In the genomic region with DNA sequence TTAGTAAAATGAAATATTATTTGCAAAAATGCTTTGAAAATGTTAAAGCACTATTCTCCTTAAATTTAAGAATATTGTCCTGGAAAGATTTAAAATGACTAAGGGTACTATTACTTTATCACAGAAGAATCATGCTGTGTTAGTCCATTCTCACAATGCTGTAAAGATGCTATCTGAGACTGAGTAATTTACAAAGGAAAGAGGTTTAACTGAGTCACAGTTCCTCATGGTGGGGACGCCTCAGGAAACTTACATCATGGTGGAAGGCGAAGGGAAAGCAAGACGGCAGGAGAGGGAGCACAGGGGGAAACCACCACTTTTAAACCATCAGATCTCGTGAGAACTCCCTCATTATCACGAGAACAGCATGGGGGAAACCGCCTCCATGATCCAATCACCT, we compare ENCODE assay signal across 23 cellular contexts.
DNase-seq lines count a peak whose midpoint lies in the region; ATAC-seq, FAIRE-seq and TF ChIP-seq lines count a peak whose summit lies in the region.
"Had no signal": no experiment of that assay in that cellular context is flagged by ENCODE, and none has a peak within 500 bp of the region (broad histone marks: within the 10 kb centered on the region; RNA-seq: fewer than 3 reads in every experiment).

No MANE protein-coding gene starts in this region.

- H3K4me2 ChIP-seq in endothelial cell of umbilical vein (ENCODE audit: insufficient read depth, low read length), result peak overlapping the region; percentile 22
- H3K4me2 ChIP-seq: BLaER1 treated with 17β-estradiol and CSF1 and Interleukin-3, amounts not matched to agents 10 nM and 100 nM had no signal

- no peaks in the 10 kb centered on the region for H3K9me1 ChIP-seq in endothelial cell of umbilical vein (replicated peaks; ENCODE audit: control insufficient read depth, extremely low read depth, insufficient read depth, low read length)

- no peak overlapping the region for H3K9ac ChIP-seq in endothelial cell of umbilical vein (replicated peaks; ENCODE audit: extremely low read depth, insufficient read depth, low read length)
- H3K9ac ChIP-seq: BLaER1 treated with 17β-estradiol and CSF1 and Interleukin-3, amounts not matched to agents 10 nM and 100 nM had no signal

- POLR2A ChIA-PET in endothelial cell of umbilical vein (lab: Charles Lee), result no interaction called here

- FAIRE-seq in endothelial cell of umbilical vein (lab: Jason Lieb, UNC) (peak; percentile 63), HTR-8/SVneo (lab: Jason Lieb, UNC) (no peak)
- FAIRE-seq: A204.1, D721Med, G401.6, GM12891 had no signal

- H4K20me1 ChIP-seq in endothelial cell of umbilical vein (replicated peaks; ENCODE audit: control insufficient read depth, extremely low read depth, insufficient read depth, low read length), result no peaks in the 10 kb centered on the region
- H4K20me1 ChIP-seq: BLaER1 treated with 17β-estradiol and CSF1 and Interleukin-3, amounts not matched to agents 10 nM and 100 nM had no signal

- peak overlapping the region; percentile 20 for H3K27ac ChIP-seq in endothelial cell of umbilical vein (ENCODE audit: insufficient read depth, low read depth, low read length)
- H3K27ac ChIP-seq: BLaER1 treated with 17β-estradiol and CSF1 and Interleukin-3, amounts not matched to agents 10 nM and 100 nM; C4-2B had no signal

- intact Hi-C loops in endothelial cell of umbilical vein (cut with micrococcal nuclease), result no loop called here

- H3K4me3 ChIP-seq in endothelial cell of umbilical vein (replicated peaks in 1 of 3; ENCODE audit: insufficient read depth in 1 of 3, low read depth in 1 of 3, low read length in 3 of 3), result no peak overlapping the region
- H3K4me3 ChIP-seq: BLaER1 treated with 17β-estradiol and CSF1 and Interleukin-3, amounts not matched to agents 10 nM and 100 nM had no signal

- ATAC-seq in GM19351 (IDR thresholded peaks at IDR 0.05; ENCODE audit: unreplicated experiment) (no peak), HG03439 (IDR thresholded peaks at IDR 0.05; ENCODE audit: unreplicated experiment) (no peak)
- ATAC-seq: CD8-positive, alpha-beta T cell had no signal

- H2AFZ ChIP-seq in endothelial cell of umbilical vein (ENCODE audit: low read depth, low read length), result peak overlapping the region; percentile 44

- TF ChIP-seq POLR2A in endothelial cell of umbilical vein (IDR thresholded peaks at IDR 0.05; ENCODE audit: low read depth, low read length), result no peak

- H3K27me3 ChIP-seq in endothelial cell of umbilical vein (ENCODE audit: control insufficient read depth in 2 of 2, insufficient read depth in 2 of 2, low read length in 2 of 2), result no peaks in the 10 kb centered on the region
- H3K27me3 ChIP-seq: BLaER1 treated with 17β-estradiol and CSF1 and Interleukin-3, amounts not matched to agents 10 nM and 100 nM had no signal

- peaks cover 9% of the 10 kb centered on the region for H3K4me1 ChIP-seq in endothelial cell of umbilical vein (ENCODE audit: control insufficient read depth, extremely low read depth, insufficient read depth, low read length)
- H3K4me1 ChIP-seq: BLaER1 treated with 17β-estradiol and CSF1 and Interleukin-3, amounts not matched to agents 10 nM and 100 nM; Caco-2 had no signal

- BruUV-seq in endothelial cell of umbilical vein (replicated peaks; lab: Mats Ljungman, UMichigan), result no TSS peak

- H3K9me3 ChIP-seq in endothelial cell of umbilical vein (replicated peaks; ENCODE audit: control insufficient read depth, insufficient read depth, low read length), result no peaks in the 10 kb centered on the region
- H3K9me3 ChIP-seq: Caco-2 had no signal

- DNase-seq in ELR (ENCODE audit: low read depth) (peak; percentile 26), dermis blood vessel endothelial cell (peak; percentile 55), endothelial cell of umbilical vein (ENCODE audit: low read depth, low spot score) (peak; percentile 65), iPS-NIHi7 (ENCODE audit: extremely low spot score) (no peak), HTR-8/SVneo (ENCODE audit: insufficient read length, low spot score) (no peak)
- DNase-seq: 8988T; ACHN; AML-193; Caco-2; Calu3; CD4-positive, alpha-beta T cell; CD8-positive, alpha-beta T cell; DMS79 treated with DMSO at 0.1 percent for 48 hours; EL; GF-D8 had no signal

- TF ChIP-seq CTCF in endothelial cell of umbilical vein (IDR thresholded peaks at IDR 0.05; ENCODE audit: extremely low read depth in 1 of 2, insufficient read depth in 1 of 2, low read depth in 1 of 2, low read length in 2 of 2), result no peak

- H3K36me3 ChIP-seq in endothelial cell of umbilical vein (ENCODE audit: control insufficient read depth in 2 of 2, extremely low read depth in 1 of 2, insufficient read depth in 2 of 2, low read length in 2 of 2), result no peaks in the 10 kb centered on the region

- H3K79me2 ChIP-seq in endothelial cell of umbilical vein (ENCODE audit: control insufficient read depth, insufficient read depth, low read length), result no peaks in the 10 kb centered on the region

- CTCF ChIA-PET in endothelial cell of umbilical vein (lab: Charles Lee), result interaction anchor here (1.3 kb wide), 1 partner anchor 27 kb away, joined by 3 read pairs; no protein-coding TSS in a partner anchor

- dilution Hi-C loops in endothelial cell of umbilical vein (cut with MboI; ENCODE audit: extremely low pct_ligation_motif_present, low sequenced_read_pairs), result no loop called here

TF ChIP-seq in endothelial cell of umbilical vein, 7 proteins besides CTCF, POLR2A, EP300 and RAD21:
- peak; percentile 69 for TF ChIP-seq FOS (IDR thresholded peaks at IDR 0.05; ENCODE audit: borderline replicate concordance, insufficient read depth, low read length)
- no peak for TF ChIP-seq EZH2 (IDR thresholded peaks at IDR 0.05; ENCODE audit: borderline replicate concordance, low read depth, low read length, severe bottlenecking)
- TF ChIP-seq, protein P1, sequence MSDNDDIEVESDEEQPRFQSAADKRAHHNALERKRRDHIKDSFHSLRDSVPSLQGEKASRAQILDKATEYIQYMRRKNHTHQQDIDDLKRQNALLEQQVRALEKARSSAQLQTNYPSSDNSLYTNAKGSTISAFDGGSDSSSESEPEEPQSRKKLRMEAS (IDR thresholded peaks at IDR 0.05; ENCODE audit: insufficient read depth, insufficient read length), result no peak
- peak; percentile 96 for TF ChIP-seq GATA2 (IDR thresholded peaks at IDR 0.05; ENCODE audit: insufficient read depth, insufficient read length, low read depth, low read length)
- TF ChIP-seq JUN (IDR thresholded peaks at IDR 0.05; ENCODE audit: borderline replicate concordance, insufficient read depth, insufficient read length, low read depth), result no peak
- TF ChIP-seq MYC (IDR thresholded peaks at IDR 0.05; ENCODE audit: low read depth, low read length), result no peak
- TF ChIP-seq POLR2AphosphoS5 (IDR thresholded peaks at IDR 0.05; ENCODE audit: insufficient read depth, low read depth, low read length), result no peak

Comparison
In these comparisons a context has a peak if more than half of its experiments do, and no peak if none do; other contexts are left out.
1. DNase-seq: peak in ELR (single experiment), dermis blood vessel endothelial cell (single experiment) and endothelial cell of umbilical vein (single experiment); none in iPS-NIHi7 (single experiment) and HTR-8/SVneo (single experiment).